7 cellular contexts compared by ENCODE assay signal in the genomic region with DNA sequence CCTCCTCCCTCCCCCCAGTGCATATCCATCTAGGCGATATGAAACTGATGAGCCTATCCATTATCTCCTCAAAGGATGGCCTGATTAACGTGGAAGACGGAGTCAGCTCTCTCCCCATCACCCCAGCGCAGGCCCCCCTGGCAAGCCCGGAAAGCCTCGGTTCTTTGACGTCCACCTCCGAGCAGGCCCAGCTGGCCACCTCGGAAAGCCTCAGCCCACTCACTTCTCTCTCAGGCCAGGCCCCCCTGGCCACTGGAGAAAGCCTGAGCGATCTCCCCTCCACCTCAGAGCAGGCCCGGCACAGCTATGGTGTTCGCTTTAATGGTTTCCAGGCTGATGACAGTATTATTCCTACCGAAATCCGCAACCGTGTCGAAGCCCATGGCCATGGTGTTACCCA. TPM values are rescaled to one million over a fixed set of nuclear protein-coding genes. Genes with fewer than 3 reads are reported as not detected.
"Had no signal": no experiment of that assay in that cellular context is flagged by ENCODE, and none has a peak within 500 bp of the region (broad histone marks: within the 10 kb centered on the region; RNA-seq: fewer than 3 reads in every experiment).

No MANE protein-coding gene starts in this region.

- H3K27ac ChIP-seq: HL-60 had no signal

- H3K4me1 Mint-ChIP-seq: IgD-negative memory B cell had no signal

- DNase-seq: IMR-90 had no signal

- H3K27ac Mint-ChIP-seq: IgD-negative memory B cell had no signal

- H3K4me3 Mint-ChIP-seq: IgD-negative memory B cell had no signal

- H3K4me3 ChIP-seq: K562 had no signal

RNA-seq across cellular contexts. Expression of a gene that starts 14.8 kb away (rescaled TPM):
- total RNA-seq: HepG2, HT-29, HT1080 had no signal

RNA-seq across cellular contexts. Expression of a gene that starts 46.1 kb away (rescaled TPM):
- total RNA-seq: HepG2, IMR-90 had no signal

RNA-seq across cellular contexts. Expression of a gene that starts 56.6 kb away (rescaled TPM):
- total RNA-seq: HepG2, HT-29, IMR-90 had no signal
